ENCODE assay signal across 21 cellular contexts in genomic region chr5:133926489-133926878, GRCh38. TPM values are rescaled to one million over a fixed set of nuclear protein-coding genes. Genes with fewer than 3 reads are reported as not detected.
A peak's percentile ranks its signal among the peaks of the same experiment; 100 is the strongest.
DNase-seq lines count a peak whose midpoint lies in the region; ATAC-seq, FAIRE-seq and TF ChIP-seq lines count a peak whose summit lies in the region.
"Had no signal": no experiment of that assay in that cellular context is flagged by ENCODE, and none has a peak within 500 bp of the region (broad histone marks: within the 10 kb centered on the region; RNA-seq: fewer than 3 reads in every experiment).

No MANE protein-coding gene starts in this region.

- intact Hi-C loops in kidney (cut with DNase I), result no loop called here

- H3K36me3 ChIP-seq in BLaER1 (no peaks in the 10 kb centered on the region), kidney (ENCODE audit: control insufficient read depth in 1 of 2, insufficient read depth in 2 of 2, low read length in 2 of 2) (no peaks in the 10 kb centered on the region)

- no peak for FAIRE-seq in kidney (lab: Jason Lieb, UNC)

- TF ChIP-seq CTCF in VCaP (conservative IDR thresholded peaks at IDR 0.05) (no peak), kidney (IDR thresholded peaks at IDR 0.05; ENCODE audit: borderline replicate concordance, extremely low read depth, insufficient read depth) (no peak)

- H3K4me1 ChIP-seq in BLaER1 (peaks cover 77% of the 10 kb centered on the region), kidney (ENCODE audit: control insufficient read depth in 1 of 2, insufficient read depth in 1 of 2, low read depth in 1 of 2, low read length in 2 of 2) (peaks cover 14 to 16% of the 10 kb centered on the region in 2 donors)

- peak overlapping the region; percentile 53 for H3K4me2 ChIP-seq in BLaER1

- H3K27me3 Mint-ChIP-seq in stimulated activated memory B cell treated with anti-CD40 and anti-IgM and Interleukin-4, amounts not matched to agents 10 μg/mL and 1 μg/mL and 100 μg/mL, for 72 hours, result no peaks in the 10 kb centered on the region
- H3K27me3 Mint-ChIP-seq: CD4-positive, alpha-beta T cell had no signal

- H3K4me3 ChIP-seq in BLaER1 (no peak overlapping the region), kidney (ENCODE audit: low read length in 2 of 2) (no peak overlapping the region)

- H3K27me3 ChIP-seq in BLaER1, result no peaks in the 10 kb centered on the region

- H3K4me1 Mint-ChIP-seq in stimulated activated memory B cell treated with anti-CD40 and anti-IgM and Interleukin-4, amounts not matched to agents 10 μg/mL and 1 μg/mL and 100 μg/mL, for 72 hours, result peaks cover 44% of the 10 kb centered on the region

- H3K36me3 Mint-ChIP-seq in stimulated activated memory B cell treated with anti-CD40 and anti-IgM and Interleukin-4, amounts not matched to agents 10 μg/mL and 1 μg/mL and 100 μg/mL, for 72 hours, result no peaks in the 10 kb centered on the region

- no peak for DNase-seq in kidney
- DNase-seq in DMS114 treated with DMSO at 0.1 percent for 48 hours (lab: John Stamatoyannopoulos, UW; ENCODE audit: unreplicated experiment), result no peak
- DNase-seq in nucleus accumbens (lab: John Stamatoyannopoulos, UW), result no peak
- DNase-seq in activated CD8-positive, alpha-beta memory T cell treated with anti-CD3 and anti-CD28 coated beads for 24 hours, result no peak
- DNase-seq: CD4-positive, alpha-beta T cell; DMS153; GF-D8; GOT3; KG1; NCI-H1105 treated with DMSO at 0.1 percent for 48 hours; NCI-H187; NCI-H2107; NCI-H510A treated with DMSO at 0.1 percent for 48 hours; RPMI8226; SHP77 treated with DMSO at 0.1 percent for 48 hours had no signal

- H3K27ac Mint-ChIP-seq in stimulated activated memory B cell treated with anti-CD40 and anti-IgM and Interleukin-4, amounts not matched to agents 10 μg/mL and 1 μg/mL and 100 μg/mL, for 72 hours, result peak overlapping the region; percentile 96
- H3K27ac Mint-ChIP-seq: CD4-positive, alpha-beta T cell had no signal

- peak overlapping the region; percentile 32; the same call in 1 of the 2 replicates for H3K27ac ChIP-seq in BLaER1
- peak overlapping the region; percentile 69 for H3K27ac ChIP-seq in VCaP
- peak overlapping the region; percentile 35 to 71 for H3K27ac ChIP-seq in kidney (ENCODE audit: low read depth in 2 of 2, low read length in 2 of 2)

- no peak overlapping the region for H3K9ac ChIP-seq in BLaER1
- H3K9ac ChIP-seq in kidney (ENCODE audit: low read length in 2 of 2), result peak overlapping the region in 1 of 2 donors; percentile 0

- H3K9me3 ChIP-seq in BLaER1 (no peaks in the 10 kb centered on the region), kidney (ENCODE audit: control insufficient read depth in 1 of 2, low read length in 2 of 2) (no peaks in the 10 kb centered on the region)
- H3K9me3 ChIP-seq: Caco-2 had no signal

- no peak overlapping the region for H3K4me3 Mint-ChIP-seq in stimulated activated memory B cell treated with anti-CD40 and anti-IgM and Interleukin-4, amounts not matched to agents 10 μg/mL and 1 μg/mL and 100 μg/mL, for 72 hours
- H3K4me3 Mint-ChIP-seq: CD4-positive, alpha-beta T cell had no signal

- no peaks in the 10 kb centered on the region for H4K20me1 ChIP-seq in BLaER1

- ATAC-seq in stimulated activated memory B cell treated with anti-CD40 and anti-IgM and Interleukin-4, amounts not matched to agents 10 μg/mL and 1 μg/mL and 100 μg/mL, for 72 hours, result no peak
- ATAC-seq in HG03196 (IDR thresholded peaks at IDR 0.05; ENCODE audit: unreplicated experiment), result no peak
- ATAC-seq: HCT116 had no signal

- H3K9me3 Mint-ChIP-seq in stimulated activated memory B cell treated with anti-CD40 and anti-IgM and Interleukin-4, amounts not matched to agents 10 μg/mL and 1 μg/mL and 100 μg/mL, for 72 hours, result no peaks in the 10 kb centered on the region
- H3K9me3 Mint-ChIP-seq: CD4-positive, alpha-beta T cell had no signal

RNA-seq across cellular contexts. Expression of gene C5orf15, which starts 41.9 kb away (rescaled TPM):
- 43.9 TPM for total RNA-seq in kidney
- 54.4 TPM for polyA plus RNA-seq in kidney (ENCODE audit: insufficient read depth, low read depth, low replicate concordance)
